27 cellular contexts compared by ENCODE assay signal in genomic region chr7:90642978-90643377, GRCh38.
"Had no signal": no experiment of that assay in that cellular context is flagged by ENCODE, and none has a peak within 500 bp of the region (broad histone marks: within the 10 kb centered on the region; RNA-seq: fewer than 3 reads in every experiment).

No MANE protein-coding gene starts in this region.

- DNase-seq: colonic mucosa; effector CD8-positive, alpha-beta T cell; heart left ventricle; immature natural killer cell; left ventricle myocardium superior; lower lobe of right lung; natural killer cell; occipital lobe; ovary; posterior cingulate gyrus; psoas muscle; right cardiac atrium; sigmoid colon; stimulated activated CD4-positive, alpha-beta T cell treated with anti-CD3 and anti-CD28 coated beads, Interleukin-2, amount 100 ng/mL, for 24 hours; stimulated activated CD4-positive, alpha-beta T cell treated with anti-CD3 and anti-CD28 coated beads, Interleukin-4, amount 100 ng/mL, for 24 hours; stimulated activated naive CD4-positive, alpha-beta T cell treated with Interleukin-2 at 50 U/mL for 16 hours; stomach; testis; tibial artery had no signal

- H3K27ac Mint-ChIP-seq: dendritic cell treated with granulocyte-macrophage colony-stimulating factor and Interleukin-4, amounts not matched to agents 40 ng/mL and 50 ng/mL, for 4 days; immature natural killer cell; natural killer cell; stimulated activated effector memory CD8-positive, alpha-beta T cell treated with anti-CD3 and anti-CD28 coated beads, Interleukin-12 subunit alpha, Interleukin-12 subunit beta, amount 100 ng/mL, for 72 hours; type B pancreatic cell had no signal

- H3K4me1 Mint-ChIP-seq: immature natural killer cell; natural killer cell; stimulated activated effector memory CD8-positive, alpha-beta T cell treated with anti-CD3 and anti-CD28 coated beads, Interleukin-12 subunit alpha, Interleukin-12 subunit beta, amount 100 ng/mL, for 72 hours had no signal

- FAIRE-seq: endothelial cell of umbilical vein, frontal cortex, keratinocyte had no signal

- H3K36me3 Mint-ChIP-seq: natural killer cell; stimulated activated effector memory CD8-positive, alpha-beta T cell treated with anti-CD3 and anti-CD28 coated beads, Interleukin-12 subunit alpha, Interleukin-12 subunit beta, amount 100 ng/mL, for 72 hours had no signal

- H3K4me3 ChIP-seq: colonic mucosa, esophagus muscularis mucosa, heart left ventricle, hepatocyte, lower lobe of right lung, ovary, psoas muscle, sigmoid colon, stomach, testis, tibial artery had no signal

- H3K27me3 Mint-ChIP-seq: dendritic cell treated with granulocyte-macrophage colony-stimulating factor and Interleukin-4, amounts not matched to agents 40 ng/mL and 50 ng/mL, for 4 days; type B pancreatic cell had no signal

- H3K27ac ChIP-seq: colonic mucosa, esophagus muscularis mucosa, heart left ventricle, hepatocyte, lower lobe of right lung, ovary, psoas muscle, sigmoid colon, stomach, testis, tibial artery had no signal

- H3K4me3 Mint-ChIP-seq: dendritic cell treated with granulocyte-macrophage colony-stimulating factor and Interleukin-4, amounts not matched to agents 40 ng/mL and 50 ng/mL, for 4 days; immature natural killer cell; natural killer cell; stimulated activated effector memory CD8-positive, alpha-beta T cell treated with anti-CD3 and anti-CD28 coated beads, Interleukin-12 subunit alpha, Interleukin-12 subunit beta, amount 100 ng/mL, for 72 hours; type B pancreatic cell had no signal

- H3K9me3 ChIP-seq: colonic mucosa, lower lobe of right lung, ovary, psoas muscle, sigmoid colon, testis had no signal

- ATAC-seq: heart left ventricle; left ventricle myocardium superior; lower lobe of right lung; natural killer cell; psoas muscle; right cardiac atrium; stimulated activated effector memory CD8-positive, alpha-beta T cell treated with anti-CD3 and anti-CD28 coated beads, Interleukin-12 subunit alpha, Interleukin-12 subunit beta, amount 100 ng/mL, for 72 hours had no signal

- H3K4me1 ChIP-seq: colonic mucosa, lower lobe of right lung, psoas muscle, sigmoid colon, stomach, testis had no signal

- H3K36me3 ChIP-seq: colonic mucosa, esophagus muscularis mucosa, heart left ventricle, lower lobe of right lung, ovary, sigmoid colon, stomach had no signal

- H3K27me3 ChIP-seq: colonic mucosa, esophagus muscularis mucosa, heart left ventricle, hepatocyte, ovary, sigmoid colon, stomach, testis, tibial artery had no signal
